ENCODE assay signal across 29 cellular contexts in genomic region chr12:126869644-126870043, GRCh38.
"Had no signal": no experiment of that assay in that cellular context is flagged by ENCODE, and none has a peak within 500 bp of the region (broad histone marks: within the 10 kb centered on the region; RNA-seq: fewer than 3 reads in every experiment).

No MANE protein-coding gene starts in this region.

- H3K4me3 ChIP-seq: ascending aorta, breast epithelium, cardiac muscle cell, colonic mucosa, gastrocnemius medialis, heart left ventricle had no signal

- H3K27ac ChIP-seq: ascending aorta, breast epithelium, cardiac muscle cell, colonic mucosa, epithelial cell of prostate, foreskin keratinocyte, gastrocnemius medialis, heart left ventricle had no signal

- H3K27ac Mint-ChIP-seq: activated CD4-positive, alpha-beta memory T cell treated with anti-CD3 and anti-CD28 coated beads, Interleukin-2, amount 10 ng/mL, durations not matched to agents 7 days and 5 days; activated CD4-positive, alpha-beta T cell treated with anti-CD3 and anti-CD28 coated beads, Interleukin-2, amount 10 ng/mL, durations not matched to agents 7 days and 5 days; activated naive CD4-positive, alpha-beta T cell treated with anti-CD3 and anti-CD28 coated beads, Interleukin-2, amount 10 ng/mL, durations not matched to agents 7 days and 5 days; activated naive CD4-positive, alpha-beta T cell treated with anti-CD3 and anti-CD28 coated beads, Interleukin-2, amount 50 U/mL, for 72 hours; activated naive CD8-positive, alpha-beta T cell treated with anti-CD3 and anti-CD28 coated beads, Interleukin-2, amount 10 ng/mL, durations not matched to agents 7 days and 5 days; activated T-cell treated with anti-CD3 and anti-CD28 coated beads, Interleukin-2, amount 50 U/mL, for 24 hours; activated T-cell treated with anti-CD3 and anti-CD28 coated beads, Interleukin-2, amount 50 U/mL, for 72 hours; brain had no signal

- ATAC-seq: activated naive CD4-positive, alpha-beta T cell treated with anti-CD3 and anti-CD28 coated beads, Interleukin-2, amount 50 U/mL, for 72 hours; activated T-cell treated with anti-CD3 and anti-CD28 coated beads, Interleukin-2, amount 50 U/mL, for 72 hours; esophagus mucosa; foreskin keratinocyte; gastrocnemius medialis; heart left ventricle had no signal

- DNase-seq: activated CD4-positive, alpha-beta memory T cell treated with anti-CD3 and anti-CD28 coated beads, Interleukin-2, amount 10 ng/mL, durations not matched to agents 7 days and 5 days; activated CD4-positive, alpha-beta T cell treated with anti-CD3 and anti-CD28 coated beads for 1 hour; activated CD4-positive, alpha-beta T cell treated with anti-CD3 and anti-CD28 coated beads for 4 hours; activated CD4-positive, alpha-beta T cell treated with anti-CD3 and anti-CD28 coated beads, Interleukin-2, amount 10 ng/mL, durations not matched to agents 7 days and 5 days; activated CD4-positive, alpha-beta T cell treated with anti-CD3 and anti-CD28 coated beads, Interleukin-2, amount 50 U/mL, for 4 hours; activated CD8-positive, alpha-beta memory T cell treated with anti-CD3 and anti-CD28 coated beads, Interleukin-2, amount 50 U/mL, for 48 hours; activated gamma-delta T cell; activated naive CD4-positive, alpha-beta T cell; activated naive CD4-positive, alpha-beta T cell treated with anti-CD3 and anti-CD28 coated beads, Interleukin-2, amount 10 ng/mL, durations not matched to agents 7 days and 5 days; activated naive CD8-positive, alpha-beta T cell treated with anti-CD3 and anti-CD28 coated beads, Interleukin-2, amount 10 ng/mL, durations not matched to agents 7 days and 5 days; activated T-cell treated with anti-CD3 and anti-CD28 coated beads for 4 hours; activated T-cell treated with anti-CD3 and anti-CD28 coated beads, Interleukin-2, amount 50 U/mL, for 24 hours; activated T-cell treated with anti-CD3 and anti-CD28 coated beads, Interleukin-2, amount 50 U/mL, for 72 hours; central memory CD4-positive, alpha-beta T cell; cerebellar nuclear complex; colonic mucosa; effector CD8-positive, alpha-beta T cell; foreskin keratinocyte; gastrocnemius medialis; glutamatergic neuron; heart left ventricle; T-helper 2 cell had no signal

- H3K9me3 ChIP-seq: ascending aorta, breast epithelium, colonic mucosa, gastrocnemius medialis, heart left ventricle had no signal

- H3K4me1 ChIP-seq: ascending aorta, breast epithelium, colonic mucosa, foreskin keratinocyte, gastrocnemius medialis, heart left ventricle had no signal

- H3K9me3 Mint-ChIP-seq: activated CD4-positive, alpha-beta T cell treated with anti-CD3 and anti-CD28 coated beads, Interleukin-2, amount 10 ng/mL, durations not matched to agents 7 days and 5 days; activated naive CD4-positive, alpha-beta T cell treated with anti-CD3 and anti-CD28 coated beads, Interleukin-2, amount 10 ng/mL, durations not matched to agents 7 days and 5 days; activated naive CD8-positive, alpha-beta T cell treated with anti-CD3 and anti-CD28 coated beads, Interleukin-2, amount 10 ng/mL, durations not matched to agents 7 days and 5 days; activated T-cell treated with anti-CD3 and anti-CD28 coated beads, Interleukin-2, amount 50 U/mL, for 24 hours; activated T-cell treated with anti-CD3 and anti-CD28 coated beads, Interleukin-2, amount 50 U/mL, for 72 hours had no signal

- H3K4me3 Mint-ChIP-seq: activated CD4-positive, alpha-beta memory T cell treated with anti-CD3 and anti-CD28 coated beads, Interleukin-2, amount 10 ng/mL, durations not matched to agents 7 days and 5 days; activated CD4-positive, alpha-beta T cell treated with anti-CD3 and anti-CD28 coated beads, Interleukin-2, amount 10 ng/mL, durations not matched to agents 7 days and 5 days; activated naive CD4-positive, alpha-beta T cell treated with anti-CD3 and anti-CD28 coated beads, Interleukin-2, amount 10 ng/mL, durations not matched to agents 7 days and 5 days; activated naive CD8-positive, alpha-beta T cell treated with anti-CD3 and anti-CD28 coated beads, Interleukin-2, amount 10 ng/mL, durations not matched to agents 7 days and 5 days; activated T-cell treated with anti-CD3 and anti-CD28 coated beads, Interleukin-2, amount 50 U/mL, for 24 hours; activated T-cell treated with anti-CD3 and anti-CD28 coated beads, Interleukin-2, amount 50 U/mL, for 72 hours; brain had no signal

- H3K36me3 ChIP-seq: ascending aorta, breast epithelium, cardiac muscle cell, colonic mucosa, gastrocnemius medialis, heart left ventricle had no signal

- H3K27me3 ChIP-seq: ascending aorta, breast epithelium, cardiac muscle cell, colonic mucosa, foreskin keratinocyte, gastrocnemius medialis had no signal

- H3K36me3 Mint-ChIP-seq: activated naive CD4-positive, alpha-beta T cell treated with anti-CD3 and anti-CD28 coated beads, Interleukin-2, amount 10 ng/mL, durations not matched to agents 7 days and 5 days; activated naive CD4-positive, alpha-beta T cell treated with anti-CD3 and anti-CD28 coated beads, Interleukin-2, amount 50 U/mL, for 72 hours; activated naive CD8-positive, alpha-beta T cell treated with anti-CD3 and anti-CD28 coated beads, Interleukin-2, amount 10 ng/mL, durations not matched to agents 7 days and 5 days; brain had no signal

- H3K27me3 Mint-ChIP-seq: activated CD4-positive, alpha-beta memory T cell treated with anti-CD3 and anti-CD28 coated beads, Interleukin-2, amount 10 ng/mL, durations not matched to agents 7 days and 5 days; activated CD4-positive, alpha-beta T cell treated with anti-CD3 and anti-CD28 coated beads, Interleukin-2, amount 10 ng/mL, durations not matched to agents 7 days and 5 days; activated naive CD4-positive, alpha-beta T cell treated with anti-CD3 and anti-CD28 coated beads, Interleukin-2, amount 10 ng/mL, durations not matched to agents 7 days and 5 days; activated naive CD8-positive, alpha-beta T cell treated with anti-CD3 and anti-CD28 coated beads, Interleukin-2, amount 10 ng/mL, durations not matched to agents 7 days and 5 days; activated T-cell treated with anti-CD3 and anti-CD28 coated beads, Interleukin-2, amount 50 U/mL, for 24 hours had no signal

- H3K4me1 Mint-ChIP-seq: activated CD4-positive, alpha-beta memory T cell treated with anti-CD3 and anti-CD28 coated beads, Interleukin-2, amount 10 ng/mL, durations not matched to agents 7 days and 5 days; activated CD4-positive, alpha-beta T cell treated with anti-CD3 and anti-CD28 coated beads, Interleukin-2, amount 10 ng/mL, durations not matched to agents 7 days and 5 days; activated naive CD4-positive, alpha-beta T cell treated with anti-CD3 and anti-CD28 coated beads, Interleukin-2, amount 10 ng/mL, durations not matched to agents 7 days and 5 days; activated naive CD8-positive, alpha-beta T cell treated with anti-CD3 and anti-CD28 coated beads, Interleukin-2, amount 10 ng/mL, durations not matched to agents 7 days and 5 days; brain had no signal
